Comparison of ENCODE assay signal across 16 cellular contexts in genomic region chr6:134725590-134725989, GRCh38.
DNase-seq lines count a peak whose midpoint lies in the region; ATAC-seq and TF ChIP-seq lines count a peak whose summit lies in the region.
"Had no signal": no experiment of that assay in that cellular context is flagged by ENCODE, and none has a peak within 500 bp of the region (broad histone marks: within the 10 kb centered on the region; RNA-seq: fewer than 3 reads in every experiment).

No MANE protein-coding gene starts in this region.

- H3K27me3 ChIP-seq in lower lobe of right lung (ENCODE audit: low read depth), result no peaks in the 10 kb centered on the region
- H3K27me3 ChIP-seq: BE2C had no signal

- no peaks in the 10 kb centered on the region for H3K9me3 ChIP-seq in HEK293 (ENCODE audit: control insufficient read depth, insufficient read depth, low read depth, low read length)
- no peaks in the 10 kb centered on the region for H3K9me3 ChIP-seq in lower lobe of right lung
- H3K9me3 ChIP-seq: A549, BE2C, HAP-1 had no signal

- ATAC-seq in GM21515 (IDR thresholded peaks at IDR 0.05; ENCODE audit: unreplicated experiment), result no peak
- no peak for ATAC-seq in lower lobe of right lung
- ATAC-seq: K562 had no signal

- H3K4me3 ChIP-seq in HEK293 (ENCODE audit: low read depth, low read length) (no peak overlapping the region), lower lobe of right lung (no peak overlapping the region)
- H3K4me3 ChIP-seq: A549, HAP-1, K562 had no signal

- intact Hi-C loops in lower lobe of right lung (cut with DNase I), result no loop called here

- H3K36me3 ChIP-seq in HEK293 (ENCODE audit: control insufficient read depth in 2 of 2, insufficient read depth in 1 of 2, low read length in 2 of 2), result no peaks in the 10 kb centered on the region
- H3K36me3 ChIP-seq in lower lobe of right lung, result no peaks in the 10 kb centered on the region
- H3K36me3 ChIP-seq: BE2C, HAP-1 had no signal

- CTCF ChIA-PET in HEK293 (lab: Yijun Ruan, JAX), result interaction anchor here (0.5 to 1.9 kb wide), 3 partner anchors 12 to 363 kb away, joined by 3 to 5 read pairs (median 4); no protein-coding TSS in a partner anchor

- no peaks in the 10 kb centered on the region for H3K36me3 Mint-ChIP-seq in osteocyte (ENCODE audit: unreplicated experiment)
- H3K36me3 Mint-ChIP-seq: CD8-positive, alpha-beta memory T cell had no signal

- H3K9me3 Mint-ChIP-seq in osteocyte (ENCODE audit: unreplicated experiment), result peaks cover 4% of the 10 kb centered on the region
- H3K9me3 Mint-ChIP-seq: CD8-positive, alpha-beta memory T cell had no signal

- H3K4me1 ChIP-seq in HEK293 (ENCODE audit: control insufficient read depth, insufficient read depth, low read length), result peaks cover 21% of the 10 kb centered on the region
- peaks cover 37% of the 10 kb centered on the region for H3K4me1 ChIP-seq in lower lobe of right lung

- H3K4me1 Mint-ChIP-seq in osteocyte (ENCODE audit: unreplicated experiment), result peaks cover 51% of the 10 kb centered on the region
- H3K4me1 Mint-ChIP-seq: CD8-positive, alpha-beta memory T cell had no signal

- DNase-seq in COLO829 (ENCODE audit: low spot score) (peak; percentile 55), osteocyte (ENCODE audit: extremely low spot score, unreplicated experiment) (no peak), mucosa of gallbladder (ENCODE audit: low spot score) (no peak), lower lobe of right lung (no peak), cerebellar cortex (ENCODE audit: low spot score) (no peak)
- DNase-seq: BE2C; CD8-positive, alpha-beta memory T cell; DMS 273 treated with DMSO at 0.1 percent for 48 hours; GOT3 had no signal

- H3K27me3 Mint-ChIP-seq in osteocyte (ENCODE audit: unreplicated experiment), result no peaks in the 10 kb centered on the region

- TF ChIP-seq CTCF in HEK293 (tag by site-specific recombination; IDR thresholded peaks at IDR 0.05), result no peak
- no peak for TF ChIP-seq CTCF in VCaP (conservative IDR thresholded peaks at IDR 0.05)
- TF ChIP-seq CTCF in osteocyte (IDR thresholded peaks at IDR 0.05), result no peak
- no peak for TF ChIP-seq CTCF in lower lobe of right lung (IDR thresholded peaks at IDR 0.05)

- no peak overlapping the region for H3K27ac ChIP-seq in HEK293 (ENCODE audit: extremely low read depth, low read depth, low read length)
- peak overlapping the region; percentile 67; the same call in 1 of the 2 replicates for H3K27ac ChIP-seq in VCaP
- H3K27ac ChIP-seq in lower lobe of right lung, result no peak overlapping the region
- H3K27ac ChIP-seq: HL-60 had no signal

- POLR2A ChIA-PET in HEK293 (lab: Yijun Ruan, JAX), result no interaction called here

- no peak overlapping the region for H3K4me3 Mint-ChIP-seq in osteocyte (ENCODE audit: unreplicated experiment)
- H3K4me3 Mint-ChIP-seq: CD8-positive, alpha-beta memory T cell had no signal

- peak overlapping the region; percentile 83 for H3K27ac Mint-ChIP-seq in osteocyte (ENCODE audit: unreplicated experiment)
- H3K27ac Mint-ChIP-seq: CD8-positive, alpha-beta memory T cell had no signal

TF ChIP-seq in HEK293, 187 proteins besides CTCF, POLR2A, EP300 and RAD21:
- TF ChIP-seq ZNF174 (tag by site-specific recombination; IDR thresholded peaks at IDR 0.05) (no peak), GLIS1 (tag by site-specific recombination; IDR thresholded peaks at IDR 0.05) (no peak), ZNF792 (tag by site-specific recombination; IDR thresholded peaks at IDR 0.05) (no peak), PBX3 (CRISPR knock-in tag; IDR thresholded peaks at IDR 0.05) (peak; percentile 55; the same call in 1 of the 2 replicates)
